ENCODE assay signal across 8 cellular contexts in the genomic region with DNA sequence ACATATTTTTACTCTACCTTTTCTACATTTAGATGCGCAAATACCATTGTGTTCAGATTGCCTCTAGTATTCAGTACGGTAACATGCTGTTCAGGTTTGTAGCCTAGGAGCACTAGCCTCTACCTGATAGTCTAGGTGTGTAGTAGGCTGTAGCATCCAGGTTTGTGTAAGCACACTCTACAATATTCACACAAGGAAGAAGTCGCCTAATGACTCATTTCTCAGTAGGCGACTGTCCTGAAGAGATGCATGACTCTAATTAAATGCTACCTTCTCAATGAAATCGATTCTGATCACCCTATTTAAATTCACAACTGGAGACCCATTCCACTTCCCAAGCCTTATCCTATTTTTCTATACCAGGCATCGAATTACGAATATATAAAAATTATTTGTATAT. TPM values are rescaled to one million over a fixed set of nuclear protein-coding genes. Genes with fewer than 3 reads are reported as not detected.
DNase-seq lines count a peak whose midpoint lies in the region; ATAC-seq, FAIRE-seq and TF ChIP-seq lines count a peak whose summit lies in the region.

No MANE protein-coding gene starts in this region.

- H3K4me1 ChIP-seq in heart left ventricle: peaks cover 4 to 42% (median 34%) of the 10 kb centered on the region in 12 donors
- H3K4me1 ChIP-seq in HepG2 (ENCODE audit: insufficient read depth, low read length): peaks cover 44% of the 10 kb centered on the region
- H3K4me1 ChIP-seq in urinary bladder (ENCODE audit: insufficient read depth): peaks cover 2% of the 10 kb centered on the region

- peak overlapping the region; percentile 84 for H3K9ac ChIP-seq in HepG2 (ENCODE audit: insufficient read depth, low read depth, low read length)

- no peak for ATAC-seq in heart left ventricle
- ATAC-seq in Right ventricle myocardium inferior: no peak
- no peak for ATAC-seq in HepG2
- no peak for ATAC-seq in HG03571 (IDR thresholded peaks at IDR 0.05; ENCODE audit: unreplicated experiment)

- peak overlapping the region in 8 of 12 donors; percentile 94 to 99 (median 98) for H3K27ac ChIP-seq in heart left ventricle
- peak overlapping the region; percentile 94 for H3K27ac ChIP-seq in HepG2 (ENCODE audit: extremely low read length, insufficient read depth, low read length)
- H3K27ac ChIP-seq in urinary bladder (ENCODE audit: low read depth): no peak overlapping the region

- H3K4me2 ChIP-seq in HepG2 (ENCODE audit: low read depth, low read length): peak overlapping the region; percentile 83

- H3K4me3 Mint-ChIP-seq in activated naive CD8-positive, alpha-beta T cell treated with anti-CD3 and anti-CD28 coated beads for 36 hours: peak overlapping the region; percentile 92

- peak overlapping the region in 11 of 12 donors; percentile 67 to 97 (median 91) for H3K4me3 ChIP-seq in heart left ventricle
- peak overlapping the region; percentile 74 to 92 (median 84); a peak in 5 of 6 replicates for H3K4me3 ChIP-seq in HepG2 (replicated peaks in 1 of 3; ENCODE audit: insufficient read depth in 1 of 3, low read depth in 2 of 3, low read length in 3 of 3)
- H3K4me3 ChIP-seq in urinary bladder (ENCODE audit: low read depth, low read length): peak overlapping the region; percentile 81

- H3K4me1 Mint-ChIP-seq in activated naive CD8-positive, alpha-beta T cell treated with anti-CD3 and anti-CD28 coated beads for 36 hours: peaks cover 28% of the 10 kb centered on the region

- CTCF ChIA-PET in HepG2 (lab: Yijun Ruan, JAX; ENCODE audit: low intra/inter-chr PET ratio, low total read pairs): no interaction called here

- peaks cover 23% of the 10 kb centered on the region for H3K36me3 Mint-ChIP-seq in activated naive CD8-positive, alpha-beta T cell treated with anti-CD3 and anti-CD28 coated beads for 36 hours

- H3K9me3 ChIP-seq in heart left ventricle (no peaks in the 10 kb centered on the region), HepG2 (ENCODE audit: low read length) (no peaks in the 10 kb centered on the region)

- peaks cover 36% of the 10 kb centered on the region for H3K79me2 ChIP-seq in HepG2 (ENCODE audit: insufficient read depth, low read length)

- no peak for TF ChIP-seq EP300 in HepG2 (IDR thresholded peaks at IDR 0.05; ENCODE audit: low read depth in 2 of 2, low read length in 2 of 2)
- no peak for TF ChIP-seq EP300 in HepG2 (CRISPR knock-in tag; IDR thresholded peaks at IDR 0.05; ENCODE audit: borderline replicate concordance)

- in situ Hi-C loops in HepG2 (cut with HindIII; ENCODE audit: extremely low pct_ligation_motif_present, low pct_unique_long_range_greater_than_20kb): no loop called here

- POLR2A ChIA-PET in HepG2 (lab: Yijun Ruan, JAX): interaction anchor here (0.6 to 2.2 kb wide), 11 partner anchors 10 to 238 kb away, joined by 3 to 29 read pairs (median 4); partner anchors contain the start of gene SIRT5

- TF ChIP-seq CTCF in heart left ventricle (IDR thresholded peaks at IDR 0.05) (no peak), HepG2 (CRISPR knock-in tag; IDR thresholded peaks at IDR 0.05) (no peak)

- H3K36me3 ChIP-seq in heart left ventricle (peaks cover 0 to 6% (median 0%) of the 10 kb centered on the region in 9 donors), HepG2 (replicated peaks in 1 of 2; ENCODE audit: control insufficient read depth in 1 of 2, insufficient read depth in 2 of 2, low read length in 2 of 2) (peaks cover under 1 to 4% of the 10 kb centered on the region in 2 experiments; a peak in 2 of 5 replicates), urinary bladder (ENCODE audit: insufficient read depth) (no peaks in the 10 kb centered on the region)

- H3K9me3 Mint-ChIP-seq in activated naive CD8-positive, alpha-beta T cell treated with anti-CD3 and anti-CD28 coated beads for 36 hours: no peaks in the 10 kb centered on the region

- intact Hi-C loops in heart left ventricle (cut with DNase I) (loop anchor here in 2 of 10 donors (5.0 to 10.0 kb wide), 2 partner anchors 101 to 918 kb away; partner anchors contain the start of gene RANBP9 (in 1 of the 2)), Right ventricle myocardium inferior (cut with DNase I) (loop anchor here (5.0 to 10.0 kb wide), 2 partner anchors 101 to 388 kb away; partner anchors contain the start of gene RANBP9), HepG2 (cut with micrococcal nuclease; ENCODE audit: unreplicated experiment) (loop anchor here (5.0 kb wide), 2 partner anchors 101 to 241 kb away; partner anchors contain the start of genes RANBP9 and SIRT5), head of caudate nucleus (cut with DNase I) (loop anchor here (5.0 kb wide), 2 partner anchors 101 to 196 kb away; partner anchors contain the start of genes NOL7 and RANBP9)

- BruUV-seq in HepG2 (replicated peaks; lab: Mats Ljungman, UMichigan): TSS peak; percentile 45

- no peak for TF ChIP-seq RAD21 in HepG2 (CRISPR knock-in tag; IDR thresholded peaks at IDR 0.05)

- no peak for FAIRE-seq in HepG2 (lab: Jason Lieb, UNC)

- H4K20me1 ChIP-seq in HepG2 (ENCODE audit: insufficient read depth, low read length): no peaks in the 10 kb centered on the region

- 48 to 55% (median 51%) methylated on average over 7 of the region's 7 CpGs for WGBS in heart left ventricle, 4 donors
- WGBS in HepG2 (ENCODE audit: low lambda C conversion rate): 38% methylated on average over 7 of the region's 7 CpGs
- WGBS in urinary bladder: 50% methylated on average over 7 of the region's 7 CpGs

- no peak for DNase-seq in heart left ventricle
- no peak for DNase-seq in Right ventricle myocardium inferior (ENCODE audit: missing footprints)
- no peak for DNase-seq in activated naive CD8-positive, alpha-beta T cell treated with anti-CD3 and anti-CD28 coated beads for 36 hours
- no peak for DNase-seq in HepG2 (ENCODE audit: low spot score)
- DNase-seq in stimulated activated CD4-positive, alpha-beta T cell treated with anti-CD3 and anti-CD28 coated beads, Interleukin-1b, Interleukin-23, amount 100 ng/mL, for 48 hours: no peak
- DNase-seq in head of caudate nucleus: no peak

- H2AFZ ChIP-seq in HepG2 (ENCODE audit: low read length): no peak overlapping the region

- peak overlapping the region; percentile 72 for H3K27ac Mint-ChIP-seq in activated naive CD8-positive, alpha-beta T cell treated with anti-CD3 and anti-CD28 coated beads for 36 hours

- H3K27me3 ChIP-seq in heart left ventricle: no peaks in the 10 kb centered on the region
- no peaks in the 10 kb centered on the region for H3K27me3 ChIP-seq in HepG2 (ENCODE audit: control insufficient read depth in 1 of 2, insufficient read depth in 2 of 2, low read length in 2 of 2)

- H3K27me3 Mint-ChIP-seq in activated naive CD8-positive, alpha-beta T cell treated with anti-CD3 and anti-CD28 coated beads for 36 hours: no peaks in the 10 kb centered on the region

- TF ChIP-seq POLR2A in heart left ventricle (IDR thresholded peaks at IDR 0.05) (no peak), HepG2 (IDR thresholded peaks at IDR 0.05; ENCODE audit: insufficient read depth in 1 of 2, low read depth in 2 of 2, low read length in 2 of 2) (no peak)

TF ChIP-seq in HepG2, 621 proteins besides CTCF, POLR2A, EP300 and RAD21 (continues in another document):
- TF ChIP-seq RAD51 (IDR thresholded peaks at IDR 0.05; ENCODE audit: borderline replicate concordance) (no peak), U2AF2 (IDR thresholded peaks at IDR 0.05; ENCODE audit: low read depth, low read length) (no peak), RFX3 (CRISPR knock-in tag; IDR thresholded peaks at IDR 0.05) (0 out of 2 replicates have a peak, but pooled peaks have one; percentile 4)
- TF ChIP-seq, protein P1, sequence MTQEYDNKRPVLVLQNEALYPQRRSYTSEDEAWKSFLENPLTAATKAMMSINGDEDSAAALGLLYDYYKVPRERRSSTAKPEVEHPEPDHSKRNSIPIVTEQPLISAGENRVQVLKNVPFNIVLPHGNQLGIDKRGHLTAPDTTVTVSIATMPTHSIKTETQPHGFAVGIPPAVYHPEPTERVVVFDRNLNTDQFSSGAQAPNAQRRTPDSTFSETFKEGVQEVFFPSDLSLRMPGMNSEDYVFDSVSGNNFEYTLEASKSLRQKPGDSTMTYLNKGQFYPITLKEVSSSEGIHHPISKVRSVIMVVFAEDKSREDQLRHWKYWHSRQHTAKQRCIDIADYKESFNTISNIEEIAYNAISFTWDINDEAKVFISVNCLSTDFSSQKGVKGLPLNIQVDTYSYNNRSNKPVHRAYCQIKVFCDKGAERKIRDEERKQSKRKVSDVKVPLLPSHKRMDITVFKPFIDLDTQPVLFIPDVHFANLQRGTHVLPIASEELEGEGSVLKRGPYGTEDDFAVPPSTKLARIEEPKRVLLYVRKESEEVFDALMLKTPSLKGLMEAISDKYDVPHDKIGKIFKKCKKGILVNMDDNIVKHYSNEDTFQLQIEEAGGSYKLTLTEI (CRISPR knock-in tag; conservative IDR thresholded peaks at IDR 0.05): no peak

RNA-seq across cellular contexts. Expression of gene MCUR1, which starts 1.3 kb away (rescaled TPM):
- total RNA-seq in heart left ventricle: 10 to 100 TPM; 16.3 to 32.1 (median 28.0) TPM
- 10 to 100 TPM; 12.6 to 62.0 TPM for polyA plus RNA-seq in heart left ventricle
- total RNA-seq in Right ventricle myocardium inferior: 33.9 TPM
- 10 to 100 TPM; 42.1 to 45.5 TPM for total RNA-seq in activated naive CD8-positive, alpha-beta T cell treated with anti-CD3 and anti-CD28 coated beads for 36 hours
- total RNA-seq in HepG2 (2016; rRNA removed; fragmentation: Illumina TruSeq; extraction: Trizol): 27.6 and 29.6 TPM in 2 replicates
- 53.0 and 63.9 TPM in 2 replicates for total RNA-seq in HepG2 (2016; cell fraction: cytosol; rRNA removed; fragmentation: Illumina TruSeq; extraction: Trizol; ENCODE audit: low read depth)
- 21.6 and 28.6 TPM in 2 replicates for total RNA-seq in HepG2 (2016; cell fraction: insoluble cytoplasmic fraction; rRNA removed; fragmentation: Illumina TruSeq; extraction: Trizol)
- 57.1 and 61.7 TPM in 2 replicates for total RNA-seq in HepG2 (2016; cell fraction: membrane; rRNA removed; fragmentation: Illumina TruSeq; extraction: Trizol)
- total RNA-seq in HepG2 (2016; cell fraction: nucleus; rRNA removed; fragmentation: Illumina TruSeq; extraction: Trizol): 13.6 and 16.9 TPM in 2 replicates
- polyA plus RNA-seq in HepG2 (2011; rRNA removed): 6.5 and 8.0 TPM in 2 replicates
- polyA plus RNA-seq in HepG2 (2011; cell fraction: cytosol; rRNA removed): 5.1 and 6.7 TPM in 2 replicates
- 2.7 and 2.9 TPM in 2 replicates for polyA plus RNA-seq in HepG2 (2011; cell fraction: nucleus; rRNA removed)
- polyA plus RNA-seq in HepG2 (2012): 9.7 and 12.4 TPM in 2 replicates
- polyA plus RNA-seq in HepG2 (2016; cell fraction: cytosol; fragmentation: Illumina TruSeq; extraction: Trizol; ENCODE audit: low read depth): 115 and 150 TPM in 2 replicates
- 35.0 and 35.4 TPM in 2 replicates for polyA plus RNA-seq in HepG2 (2016; cell fraction: insoluble cytoplasmic fraction; fragmentation: Illumina TruSeq; extraction: Trizol; ENCODE audit: low read depth)
- polyA plus RNA-seq in HepG2 (2016; cell fraction: membrane; fragmentation: Illumina TruSeq; extraction: Trizol; ENCODE audit: low read depth): 81.5 and 91.1 TPM in 2 replicates
- 29.5 and 30.1 TPM in 2 replicates for polyA plus RNA-seq in HepG2 (2016; cell fraction: nucleus; fragmentation: Illumina TruSeq; extraction: Trizol; ENCODE audit: insufficient read depth, low read depth)
- polyA minus RNA-seq in HepG2 (2011; rRNA and poly(A)+ RNA removed; ENCODE audit: low replicate concordance): 6.4 and 12.9 TPM in 2 replicates
- polyA minus RNA-seq in HepG2 (2011; cell fraction: cytosol; rRNA and poly(A)+ RNA removed): 5.0 and 5.7 TPM in 2 replicates
- polyA minus RNA-seq in HepG2 (2011; cell fraction: nucleus; rRNA and poly(A)+ RNA removed): 10.2 and 13.0 TPM in 2 replicates
- total RNA-seq in urinary bladder: 12.9 TPM
- 6.9 TPM for polyA plus RNA-seq in urinary bladder
